ENCODE assay signal across 11 cellular contexts in the genomic region with DNA sequence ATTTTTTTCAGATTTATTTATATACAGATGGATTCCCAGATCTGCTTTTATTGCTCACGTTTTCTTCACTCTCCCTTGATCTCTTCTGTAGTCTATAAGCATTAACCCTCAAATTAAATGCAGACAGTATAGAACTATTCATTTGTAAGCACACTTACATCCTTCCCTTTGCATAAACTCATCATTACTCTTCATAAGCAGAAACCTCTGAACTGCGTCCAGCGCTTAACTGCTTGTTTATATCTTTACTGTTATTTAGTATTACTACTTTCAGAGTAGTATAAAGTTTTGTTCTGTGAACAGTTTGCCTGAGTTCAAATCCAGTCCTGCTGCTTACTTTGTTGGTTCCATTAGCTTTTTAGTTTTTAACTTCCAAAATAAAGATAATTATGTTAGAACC.
"Had no signal": no experiment of that assay in that cellular context is flagged by ENCODE, and none has a peak within 500 bp of the region (broad histone marks: within the 10 kb centered on the region; RNA-seq: fewer than 3 reads in every experiment).

No MANE protein-coding gene starts in this region.

- DNase-seq: activated CD4-positive, alpha-beta T cell treated with anti-CD3 and anti-CD28 coated beads, Interleukin-2, amount 10 ng/mL, durations not matched to agents 7 days and 5 days; activated CD8-positive, alpha-beta T cell treated with anti-CD3 and anti-CD28 coated beads, Interleukin-2, amount 10 ng/mL, durations not matched to agents 7 days and 5 days; activated effector memory CD4-positive, alpha-beta T cell treated with Interleukin-2 at 50 U/mL for 16 hours; activated naive CD4-positive, alpha-beta T cell treated with anti-CD3 and anti-CD28 coated beads, Interleukin-2, amount 10 ng/mL, durations not matched to agents 7 days and 5 days; activated T-cell treated with anti-CD3 and anti-CD28 coated beads, Interleukin-2, amount 50 U/mL, for 4 hours; immature natural killer cell; stomach; T-helper 1 cell had no signal

- H3K36me3 ChIP-seq: gastroesophageal sphincter had no signal

- H3K27ac ChIP-seq: coronary artery had no signal

- H3K27me3 ChIP-seq: gastroesophageal sphincter, stomach had no signal

- H3K4me3 ChIP-seq: coronary artery, gastroesophageal sphincter, lung, stomach had no signal

- H3K9me3 ChIP-seq: gastroesophageal sphincter, stomach had no signal
